Comparison of ENCODE assay signal across 13 cellular contexts in the genomic region with DNA sequence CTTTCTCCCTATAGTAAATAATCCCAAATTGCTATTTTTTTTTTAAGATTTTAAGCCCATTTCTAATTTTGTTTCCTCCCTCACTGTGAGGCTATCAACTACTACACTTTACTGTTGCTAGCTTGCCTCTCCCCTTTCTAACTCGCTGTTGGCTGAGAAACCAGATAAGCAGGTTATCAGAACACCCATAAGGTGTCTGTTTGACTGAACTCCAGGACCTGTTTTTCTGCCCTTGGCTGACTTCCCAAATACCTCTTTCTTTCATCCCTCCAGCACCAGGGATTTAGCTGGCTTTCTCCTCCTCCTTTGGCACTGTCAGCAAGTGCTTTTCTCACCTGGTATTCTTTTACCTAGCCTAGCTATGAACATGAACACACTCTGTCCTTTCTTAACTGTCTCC. TPM values are rescaled to one million over a fixed set of nuclear protein-coding genes. Genes with fewer than 3 reads are reported as not detected.
DNase-seq lines count a peak whose midpoint lies in the region; ATAC-seq and TF ChIP-seq lines count a peak whose summit lies in the region.
"Had no signal": no experiment of that assay in that cellular context is flagged by ENCODE, and none has a peak within 500 bp of the region (broad histone marks: within the 10 kb centered on the region; RNA-seq: fewer than 3 reads in every experiment).

No MANE protein-coding gene starts in this region.

- H3K36me3 Mint-ChIP-seq in endothelial cell (ENCODE audit: low read depth, unreplicated experiment), result no peaks in the 10 kb centered on the region

- DNase-seq in ELF-1 (ENCODE audit: low read depth, low spot score) (peak; percentile 87), NCI-H2196 treated with DMSO at 0.1 percent for 48 hours (lab: John Stamatoyannopoulos, UW; ENCODE audit: unreplicated experiment) (peak; percentile 85), mucosa of descending colon (peak in 1 of 3 donors; percentile 82), ascending aorta (ENCODE audit: low spot score in 2 of 2) (no peak), endothelial cell (ENCODE audit: low spot score) (no peak), tibial artery (no peak)
- DNase-seq: activated T-cell treated with anti-CD3 and anti-CD28 coated beads, Interleukin-2, amount 50 U/mL, for 1 hour; cerebellar nuclear complex; NCI-H526; T-helper 9 cell had no signal

- H3K27ac ChIP-seq in ascending aorta (no peak overlapping the region), tibial artery (no peak overlapping the region)

- H3K9ac ChIP-seq in endocrine pancreas (ENCODE audit: control insufficient read depth, insufficient read depth, low read length), result no peak overlapping the region

- H3K27ac Mint-ChIP-seq in endothelial cell (ENCODE audit: unreplicated experiment), result no peak overlapping the region

- H3K27me3 ChIP-seq in endocrine pancreas (ENCODE audit: control insufficient read depth, insufficient read depth, low read length) (no peaks in the 10 kb centered on the region), ascending aorta (no peaks in the 10 kb centered on the region), tibial artery (no peaks in the 10 kb centered on the region)

- H3K27me3 Mint-ChIP-seq in endothelial cell (ENCODE audit: unreplicated experiment), result peaks cover 1% of the 10 kb centered on the region

- H3K4me1 Mint-ChIP-seq in endothelial cell (ENCODE audit: unreplicated experiment), result no peaks in the 10 kb centered on the region
- H3K4me1 Mint-ChIP-seq: neural crest cell had no signal

- H3K36me3 ChIP-seq in endocrine pancreas (ENCODE audit: control insufficient read depth, insufficient read depth, low read length) (no peaks in the 10 kb centered on the region), mucosa of descending colon (ENCODE audit: low read depth) (no peaks in the 10 kb centered on the region), ascending aorta (no peaks in the 10 kb centered on the region), tibial artery (no peaks in the 10 kb centered on the region)

- H3K4me3 Mint-ChIP-seq in endothelial cell (ENCODE audit: unreplicated experiment), result no peak overlapping the region
- H3K4me3 Mint-ChIP-seq: neural crest cell had no signal

- no peak for TF ChIP-seq CTCF in mucosa of descending colon (IDR thresholded peaks at IDR 0.05)
- no peak for TF ChIP-seq CTCF in ascending aorta (IDR thresholded peaks at IDR 0.05)
- no peak for TF ChIP-seq CTCF in endothelial cell (IDR thresholded peaks at IDR 0.05; ENCODE audit: unreplicated experiment)
- TF ChIP-seq CTCF in tibial artery (IDR thresholded peaks at IDR 0.05), result no peak

- H3K9me3 Mint-ChIP-seq in endothelial cell (ENCODE audit: unreplicated experiment), result no peaks in the 10 kb centered on the region
- H3K9me3 Mint-ChIP-seq: neural crest cell had no signal

- peaks cover 30% of the 10 kb centered on the region for H3K4me1 ChIP-seq in endocrine pancreas (ENCODE audit: control insufficient read depth, insufficient read depth, low read length)
- peaks cover 7% of the 10 kb centered on the region for H3K4me1 ChIP-seq in mucosa of descending colon (ENCODE audit: low read depth)
- H3K4me1 ChIP-seq in ascending aorta, result peaks cover 0 to 13% of the 10 kb centered on the region in 2 donors
- H3K4me1 ChIP-seq in tibial artery, result peaks cover 0 to 16% (median 6%) of the 10 kb centered on the region in 4 donors

- peak overlapping the region; percentile 5 for H3K4me3 ChIP-seq in endocrine pancreas (ENCODE audit: control insufficient read depth, insufficient read depth, low read length)
- no peak overlapping the region for H3K4me3 ChIP-seq in mucosa of descending colon
- H3K4me3 ChIP-seq in ascending aorta, result no peak overlapping the region
- H3K4me3 ChIP-seq in tibial artery, result no peak overlapping the region

- peak; percentile 97 for ATAC-seq in mucosa of descending colon
- no peak for ATAC-seq in GM19395 (IDR thresholded peaks at IDR 0.05; ENCODE audit: unreplicated experiment)

- intact Hi-C loops in mucosa of descending colon (cut with DNase I, micrococcal nuclease) (no loop called here), ascending aorta (cut with DNase I) (no loop called here), tibial artery (cut with DNase I; ENCODE audit: low total_unique reads) (no loop called here)

- H3K9me3 ChIP-seq in endocrine pancreas (ENCODE audit: control insufficient read depth, low read length), result no peaks in the 10 kb centered on the region
- no peaks in the 10 kb centered on the region for H3K9me3 ChIP-seq in mucosa of descending colon
- no peaks in the 10 kb centered on the region for H3K9me3 ChIP-seq in ascending aorta
- H3K9me3 ChIP-seq in tibial artery, result no peaks in the 10 kb centered on the region

RNA-seq across cellular contexts. Expression of gene TRAK2, which starts 11.1 kb away (rescaled TPM):
- total RNA-seq in mucosa of descending colon (10 to 100 TPM; 65.6 to 82.2 (median 76.0) TPM), ascending aorta (40.3 TPM), endothelial cell (ENCODE audit: unreplicated experiment) (18.4 TPM)

RNA-seq across cellular contexts. Expression of gene STRADB, which starts 11.4 kb away (rescaled TPM):
- total RNA-seq in mucosa of descending colon (10 to 100 TPM; 47.4 to 79.1 (median 62.1) TPM), ascending aorta (22.8 TPM), endothelial cell (ENCODE audit: unreplicated experiment) (18.5 TPM)

Comparison
In these comparisons a context has a peak if more than half of its experiments do, and no peak if none do; other contexts are left out.
1. DNase-seq: peak in ELF-1 (single experiment) and NCI-H2196 treated with DMSO at 0.1 percent for 48 hours (single experiment); none in ascending aorta (0 of 2), endothelial cell (single experiment) and tibial artery (0 of 2).